Comparison of ENCODE assay signal across 1 cellular context in genomic region chr22:36352775-36353507, GRCh38.
TF ChIP-seq lines count a peak whose summit lies in the region.

No MANE protein-coding gene starts in this region.

TF ChIP-seq in SK-N-SH, 30 proteins besides CTCF, POLR2A, EP300 and RAD21 (continued from another document):
- TF ChIP-seq TCF12 (IDR thresholded peaks at IDR 0.05) (no peak), POLR2AphosphoS5 (IDR thresholded peaks at IDR 0.05; ENCODE audit: low read depth, low read length) (no peak), NRF1 (IDR thresholded peaks at IDR 0.05; ENCODE audit: low read depth, low read length) (no peak), SMC3 (IDR thresholded peaks at IDR 0.05; ENCODE audit: low read depth, low read length) (no peak), RXRA (IDR thresholded peaks at IDR 0.05; ENCODE audit: borderline replicate concordance, low read depth) (no peak), FOXJ3 (CRISPR knock-in tag; IDR thresholded peaks at IDR 0.05) (no peak), TEAD4 (IDR thresholded peaks at IDR 0.05; ENCODE audit: borderline replicate concordance, insufficient read depth) (no peak), ZBTB33 (IDR thresholded peaks at IDR 0.05; ENCODE audit: borderline replicate concordance, low read depth) (no peak), USF1 (IDR thresholded peaks at IDR 0.05; ENCODE audit: borderline replicate concordance, low read depth) (no peak)
